Comparison of ENCODE assay signal across 8 cellular contexts in genomic region chr13:44231786-44232516, GRCh38.
DNase-seq lines count a peak whose midpoint lies in the region; ATAC-seq and TF ChIP-seq lines count a peak whose summit lies in the region.
"Had no signal": no experiment of that assay in that cellular context is flagged by ENCODE, and none has a peak within 500 bp of the region (broad histone marks: within the 10 kb centered on the region; RNA-seq: fewer than 3 reads in every experiment).

No MANE protein-coding gene starts in this region.

- TF ChIP-seq POLR2A in HCT116 (IDR thresholded peaks at IDR 0.05; ENCODE audit: borderline replicate concordance, extremely low read depth, insufficient read depth, insufficient read length) (no peak), heart left ventricle (IDR thresholded peaks at IDR 0.05) (no peak)

- H3K27ac ChIP-seq in HCT116 (ENCODE audit: low read depth, low read length) (peak overlapping the region; percentile 90), heart left ventricle (peak overlapping the region in 5 of 12 donors; percentile 11 to 47 (median 15))

- no peak overlapping the region for H2AFZ ChIP-seq in HCT116 (ENCODE audit: low read depth, low read length, poor library complexity, severe bottlenecking)

- 0 out of 6 replicates have a peak, but pooled peaks of 1 of the 3 experiments have one; percentile 10 for TF ChIP-seq CTCF in HCT116 (IDR thresholded peaks at IDR 0.05 in 2 of 3, conservative IDR thresholded peaks at IDR 0.05 in 1 of 3; ENCODE audit: borderline replicate concordance in 1 of 3, insufficient read depth in 1 of 3, low read depth in 2 of 3, low read length in 2 of 3)
- peak in 1 of 12 donors; percentile 11 for TF ChIP-seq CTCF in heart left ventricle (IDR thresholded peaks at IDR 0.05)

- H3K36me3 ChIP-seq in HCT116 (ENCODE audit: control insufficient read depth in 1 of 2, insufficient read depth in 2 of 2, low read length in 2 of 2) (no peaks in the 10 kb centered on the region), heart left ventricle (no peaks in the 10 kb centered on the region)

- H3K4me2 ChIP-seq in HCT116 (ENCODE audit: low read length): peak overlapping the region; percentile 81

- no peaks in the 10 kb centered on the region for H4K20me1 ChIP-seq in HCT116 (ENCODE audit: insufficient read depth)

- H3K9me2 ChIP-seq in HCT116 (ENCODE audit: insufficient read depth): no peaks in the 10 kb centered on the region

- CTCF ChIA-PET in HCT116 (lab: Charles Lee) (interaction anchor here (1.0 to 1.5 kb wide), 4 partner anchors 8 to 211 kb away, joined by 3 to 6 read pairs (median 4); no protein-coding TSS in a partner anchor), HEK293T (lab: Yijun Ruan, JAX) (no interaction called here)

- WGBS in heart left ventricle, 4 donors: 89 to 95% (median 93%) methylated on average over 15 of the region's 15 CpGs

- TF ChIP-seq RAD21 in HCT116 (IDR thresholded peaks at IDR 0.05; ENCODE audit: low read depth): peak; percentile 50

- no peaks in the 10 kb centered on the region for H3K79me2 ChIP-seq in HCT116 (ENCODE audit: insufficient read depth, low read length)

- ATAC-seq in HCT116 (peak; percentile 96), heart left ventricle (peak in 3 of 4 donors; percentile 46 to 96 (median 94)), GM18502 (IDR thresholded peaks at IDR 0.05; ENCODE audit: poor library complexity, unreplicated experiment) (no peak)

- H3K27me3 ChIP-seq in HCT116 (ENCODE audit: insufficient read depth, low read length) (no peaks in the 10 kb centered on the region), heart left ventricle (no peaks in the 10 kb centered on the region)

- RAD21 ChIA-PET in HCT116 (lab: Charles Lee; ENCODE audit: low non-redundant PET in 1 of 2, low total read pairs in 2 of 2, uncharacterized antibody in 2 of 2, unreplicated experiment in 2 of 2): interaction anchor here (0.8 to 1.3 kb wide), 2 partner anchors 11 kb away, joined by 3 read pairs; no protein-coding TSS in a partner anchor

- POLR2A ChIA-PET in HCT116 (lab: Charles Lee): interaction anchor here (0.8 to 3.7 kb wide), 9 partner anchors 9 to 204 kb away, joined by 3 to 39 read pairs (median 4); no protein-coding TSS in a partner anchor
- POLR2A ChIA-PET in HEK293T (lab: Yijun Ruan, JAX): interaction anchor here (1.4 kb wide), 1 partner anchor 205 kb away, joined by 5 read pairs; no protein-coding TSS in a partner anchor

- DNase-seq in HCT116 (ENCODE audit: low read depth, low spot score): peak; percentile 97
- DNase-seq in RPMI7951 (ENCODE audit: low read depth): peak; percentile 83
- peak in 1 of 5 donors; percentile 72 for DNase-seq in heart left ventricle
- peak; percentile 37 for DNase-seq in stimulated activated CD8-positive, alpha-beta memory T cell treated with anti-CD3 and anti-CD28 coated beads, Interleukin-4, amount 100 ng/mL, for 48 hours
- no peak for DNase-seq in HEK293T (ENCODE audit: extremely low spot score)
- no peak for DNase-seq in OCI-M1 (lab: John Stamatoyannopoulos, UW)
- DNase-seq: immature natural killer cell had no signal

- intact Hi-C loops in HCT116 (cut with micrococcal nuclease) (no loop called here), heart left ventricle (cut with DNase I) (loop anchor here in 4 of 10 donors (5.0 to 10.0 kb wide), 5 partner anchors 35 to 317 kb away; no protein-coding TSS in a partner anchor)

- H3K4me1 ChIP-seq in HCT116 (ENCODE audit: control insufficient read depth in 1 of 2, insufficient read depth in 2 of 2, low read length in 2 of 2): peaks cover 23 to 48% of the 10 kb centered on the region in 2 experiments
- H3K4me1 ChIP-seq in heart left ventricle: peaks cover 10 to 27% (median 18%) of the 10 kb centered on the region in 12 donors

- H3K9ac ChIP-seq in HCT116 (ENCODE audit: low read length): peak overlapping the region; percentile 49

- H3K9me3 ChIP-seq in HCT116 (ENCODE audit: control insufficient read depth in 1 of 2, insufficient read depth in 1 of 2, low read depth in 1 of 2, low read length in 2 of 2) (no peaks in the 10 kb centered on the region), heart left ventricle (no peaks in the 10 kb centered on the region)

- BruUV-seq in HCT116 (replicated peaks; lab: Mats Ljungman, UMichigan): no TSS peak

- H3K4me3 ChIP-seq in HCT116 (replicated peaks in 1 of 2; ENCODE audit: low read depth in 1 of 2, low read length in 2 of 2) (peak overlapping the region in 1 of 2 experiments; percentile 39; a peak in 1 of 4 replicates), heart left ventricle (no peak overlapping the region)

TF ChIP-seq in HCT116, 20 proteins besides CTCF, POLR2A, EP300 and RAD21 (continues in another document):
- TF ChIP-seq SP1 (IDR thresholded peaks at IDR 0.05; ENCODE audit: low read depth) (peak; percentile 95), JUND (IDR thresholded peaks at IDR 0.05) (peak; percentile 98), CBX3 (IDR thresholded peaks at IDR 0.05; ENCODE audit: low read depth) (peak; percentile 97), FOSL1 (IDR thresholded peaks at IDR 0.05; ENCODE audit: low read depth) (peak; percentile 96), ELF1 (IDR thresholded peaks at IDR 0.05; ENCODE audit: borderline replicate concordance, low read depth) (no peak), EZH2 (IDR thresholded peaks at IDR 0.05) (no peak), MAX (IDR thresholded peaks at IDR 0.05) (peak; percentile 86), ATF3 (IDR thresholded peaks at IDR 0.05) (peak; percentile 65), CEBPB (IDR thresholded peaks at IDR 0.05; ENCODE audit: low read depth) (peak; percentile 100), YY1 (IDR thresholded peaks at IDR 0.05; ENCODE audit: extremely low read depth, insufficient replicate concordance, low read depth, low read length) (peak; percentile 42), EGR1 (IDR thresholded peaks at IDR 0.05; ENCODE audit: low read depth) (no peak), ZFX (IDR thresholded peaks at IDR 0.05) (no peak), SRF (IDR thresholded peaks at IDR 0.05; ENCODE audit: low read depth) (peak; percentile 54; the same call in 1 of the 2 replicates), SIN3A (IDR thresholded peaks at IDR 0.05; ENCODE audit: low read depth) (peak; percentile 78; the same call in 1 of the 2 replicates), EZH2phosphoT487 (IDR thresholded peaks at IDR 0.05; ENCODE audit: borderline replicate concordance) (no peak)

TF ChIP-seq in HEK293T, 16 proteins besides CTCF, POLR2A, EP300 and RAD21:
- TF ChIP-seq SP1 (IDR thresholded peaks at IDR 0.05) (no peak), TARDBP (IDR thresholded peaks at IDR 0.05) (no peak), FOXA1 (IDR thresholded peaks at IDR 0.05) (no peak), HDGF (IDR thresholded peaks at IDR 0.05; ENCODE audit: borderline replicate concordance) (no peak), FOXM1 (IDR thresholded peaks at IDR 0.05; ENCODE audit: borderline replicate concordance) (no peak), FOXK2 (IDR thresholded peaks at IDR 0.05) (no peak), SUZ12 (IDR thresholded peaks at IDR 0.05) (no peak)

Comparison
In these comparisons a context has a peak if more than half of its experiments do, and no peak if none do; other contexts are left out.
1. DNase-seq: peak in HCT116 (single experiment), RPMI7951 (single experiment) and stimulated activated CD8-positive, alpha-beta memory T cell treated with anti-CD3 and anti-CD28 coated beads, Interleukin-4, amount 100 ng/mL, for 48 hours (single experiment); none in HEK293T (single experiment) and OCI-M1 (single experiment).